7 cellular contexts compared by ENCODE assay signal in the genomic region with DNA sequence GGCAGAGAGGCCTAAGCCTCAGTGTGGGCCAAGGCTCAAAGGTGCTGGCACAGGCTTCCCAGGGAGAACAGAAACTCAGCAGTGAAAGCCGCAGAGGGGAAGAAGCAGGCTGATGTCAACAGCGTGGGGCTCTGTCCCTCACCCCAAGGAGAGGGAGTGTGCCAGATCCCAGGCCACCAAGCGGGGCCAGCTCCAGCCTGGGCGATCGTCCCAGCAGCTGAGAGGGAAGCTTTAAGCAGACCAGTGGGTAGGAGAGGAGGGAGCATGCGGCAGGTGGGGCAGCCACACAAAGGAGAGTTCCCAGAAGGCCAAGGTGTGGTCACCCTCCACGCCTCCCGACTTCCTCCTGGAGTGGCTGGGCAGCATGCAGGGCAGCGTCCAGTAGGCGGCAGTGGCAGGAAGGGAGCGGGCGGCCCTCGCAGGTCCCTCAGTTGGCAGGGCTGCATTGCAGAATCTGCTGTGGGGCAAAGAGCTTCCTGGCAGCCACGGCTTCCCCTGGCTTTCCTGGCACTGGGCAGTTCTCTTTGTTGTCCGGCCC. TPM values are rescaled to one million over a fixed set of nuclear protein-coding genes. Genes with fewer than 3 reads are reported as not detected.
DNase-seq lines count a peak whose midpoint lies in the region; ATAC-seq and TF ChIP-seq lines count a peak whose summit lies in the region.

No MANE protein-coding gene starts in this region.

- H3K36me3 Mint-ChIP-seq in activated naive CD8-positive, alpha-beta T cell treated with anti-CD3 and anti-CD28 coated beads, Interleukin-2, amount 50 U/mL, for 24 hours (ENCODE audit: low read depth), result peaks cover 39% of the 10 kb centered on the region
- peaks cover 55% of the 10 kb centered on the region for H3K36me3 Mint-ChIP-seq in activated CD4-positive, alpha-beta T cell treated with anti-CD3 and anti-CD28 coated beads for 36 hours (ENCODE audit: low read depth)

- peak in 1 of 2 donors; percentile 17 for TF ChIP-seq POLR2A in suprapubic skin (IDR thresholded peaks at IDR 0.05)

- TF ChIP-seq EP300 in suprapubic skin (IDR thresholded peaks at IDR 0.05), result no peak

- POLR2A ChIA-PET in activated CD4-positive, alpha-beta T cell treated with anti-CD3 and anti-CD28 coated beads for 36 hours (lab: Charles Lee), result interaction anchor here (0.6 to 1.2 kb wide), 2 partner anchors 12 to 529 kb away, joined by 4 to 5 read pairs; a partner anchor contains a TSS

- TF ChIP-seq CTCF in LNCaP clone FGC (IDR thresholded peaks at IDR 0.05; ENCODE audit: control insufficient read depth, extremely low read depth, insufficient read depth) (peak; percentile 90), suprapubic skin (IDR thresholded peaks at IDR 0.05) (peak; percentile 32 to 38)

- no peaks in the 10 kb centered on the region for H3K9me3 Mint-ChIP-seq in activated naive CD8-positive, alpha-beta T cell treated with anti-CD3 and anti-CD28 coated beads, Interleukin-2, amount 50 U/mL, for 24 hours
- H3K9me3 Mint-ChIP-seq in activated CD4-positive, alpha-beta T cell treated with anti-CD3 and anti-CD28 coated beads for 36 hours (ENCODE audit: low read depth), result no peaks in the 10 kb centered on the region

- no peaks in the 10 kb centered on the region for H3K9me3 ChIP-seq in suprapubic skin

- no peak for ATAC-seq in activated naive CD8-positive, alpha-beta T cell treated with anti-CD3 and anti-CD28 coated beads, Interleukin-2, amount 50 U/mL, for 24 hours
- no peak for ATAC-seq in GM18517 (IDR thresholded peaks at IDR 0.05; ENCODE audit: unreplicated experiment)
- no peak for ATAC-seq in activated CD4-positive, alpha-beta T cell treated with anti-CD3 and anti-CD28 coated beads for 36 hours

- intact Hi-C loops in activated CD4-positive, alpha-beta T cell treated with anti-CD3 and anti-CD28 coated beads for 36 hours (cut with DNase I, micrococcal nuclease), result no loop called here

- CTCF ChIA-PET in activated CD4-positive, alpha-beta T cell treated with anti-CD3 and anti-CD28 coated beads for 36 hours (lab: Charles Lee), result interaction anchor here (0.6 to 4.1 kb wide), 5 partner anchors 13 to 89 kb away, joined by 3 to 21 read pairs (median 4); a partner anchor contains a TSS

- H3K4me1 ChIP-seq in suprapubic skin, result peaks cover 75% of the 10 kb centered on the region

- peaks cover 57% of the 10 kb centered on the region for H3K4me1 Mint-ChIP-seq in activated naive CD8-positive, alpha-beta T cell treated with anti-CD3 and anti-CD28 coated beads, Interleukin-2, amount 50 U/mL, for 24 hours
- peaks cover 57% of the 10 kb centered on the region for H3K4me1 Mint-ChIP-seq in activated CD4-positive, alpha-beta T cell treated with anti-CD3 and anti-CD28 coated beads for 36 hours

- H3K36me3 ChIP-seq in suprapubic skin, result peaks cover 18% of the 10 kb centered on the region

- peak overlapping the region; percentile 72 for H3K27ac ChIP-seq in suprapubic skin

- H3K4me3 ChIP-seq in LNCaP clone FGC (ENCODE audit: low read depth, low read length), result peak overlapping the region; percentile 39
- H3K4me3 ChIP-seq in suprapubic skin, result no peak overlapping the region

- DNase-seq in LNCaP clone FGC (ENCODE audit: low read depth) (peak; percentile 91), left kidney (ENCODE audit: low read depth, low spot score) (peak; percentile 27), suprapubic skin (ENCODE audit: low spot score in 2 of 2) (peak; percentile 87), UCSD-AML1 (lab: John Stamatoyannopoulos, UW; ENCODE audit: unreplicated experiment) (no peak)
- DNase-seq in activated naive CD8-positive, alpha-beta T cell treated with anti-CD3 and anti-CD28 coated beads, Interleukin-2, amount 50 U/mL, for 24 hours, result no peak
- DNase-seq in activated CD4-positive, alpha-beta T cell treated with anti-CD3 and anti-CD28 coated beads for 36 hours, result no peak

- H3K27me3 ChIP-seq in suprapubic skin, result no peaks in the 10 kb centered on the region

- peak overlapping the region; percentile 22 for H3K27ac Mint-ChIP-seq in activated naive CD8-positive, alpha-beta T cell treated with anti-CD3 and anti-CD28 coated beads, Interleukin-2, amount 50 U/mL, for 24 hours
- no peak overlapping the region for H3K27ac Mint-ChIP-seq in activated CD4-positive, alpha-beta T cell treated with anti-CD3 and anti-CD28 coated beads for 36 hours

- H3K4me3 Mint-ChIP-seq in activated naive CD8-positive, alpha-beta T cell treated with anti-CD3 and anti-CD28 coated beads, Interleukin-2, amount 50 U/mL, for 24 hours, result no peak overlapping the region
- H3K4me3 Mint-ChIP-seq in activated CD4-positive, alpha-beta T cell treated with anti-CD3 and anti-CD28 coated beads for 36 hours, result no peak overlapping the region

- H3K27me3 Mint-ChIP-seq in activated naive CD8-positive, alpha-beta T cell treated with anti-CD3 and anti-CD28 coated beads, Interleukin-2, amount 50 U/mL, for 24 hours, result no peaks in the 10 kb centered on the region
- no peaks in the 10 kb centered on the region for H3K27me3 Mint-ChIP-seq in activated CD4-positive, alpha-beta T cell treated with anti-CD3 and anti-CD28 coated beads for 36 hours

- 32% methylated on average over 12 of the region's 15 CpGs for WGBS in suprapubic skin

RNA-seq across cellular contexts. Expression of a gene that starts 6.0 kb away (rescaled TPM):
- 100 to 1,000 TPM; 127 to 139 (median 133) TPM for total RNA-seq in suprapubic skin
- 10 to 100 TPM; 79.1 to 89.2 TPM for total RNA-seq in activated CD4-positive, alpha-beta T cell treated with anti-CD3 and anti-CD28 coated beads for 36 hours

RNA-seq across cellular contexts. Expression of a gene that starts 12.5 kb away (rescaled TPM):
- total RNA-seq in suprapubic skin, result 1 to 10 TPM; 1.0 to 9.1 (median 7.0) TPM
- 100 to 1,000 TPM; 157 to 195 TPM for total RNA-seq in activated CD4-positive, alpha-beta T cell treated with anti-CD3 and anti-CD28 coated beads for 36 hours

RNA-seq across cellular contexts. Expression of a gene that starts 12.8 kb away (rescaled TPM):
- 10 to 100 TPM; 43.9 to 78.3 (median 66.1) TPM for total RNA-seq in suprapubic skin
- total RNA-seq in activated CD4-positive, alpha-beta T cell treated with anti-CD3 and anti-CD28 coated beads for 36 hours, result 10 to 100 TPM; 26.3 to 26.7 TPM

RNA-seq across cellular contexts. Expression of a gene that starts 28.2 kb away (rescaled TPM):
- total RNA-seq in suprapubic skin, result 1 to 10 TPM in 3 of 4 donors, not detected in 1; 1.4 to 2.7 (median 2.1) TPM
- total RNA-seq in activated CD4-positive, alpha-beta T cell treated with anti-CD3 and anti-CD28 coated beads for 36 hours, result not detected

RNA-seq across cellular contexts. Expression of a gene that starts 39.7 kb away (rescaled TPM):
- total RNA-seq in suprapubic skin, result 1 to 10 TPM; 3.7 to 9.6 (median 5.5) TPM
- total RNA-seq in activated CD4-positive, alpha-beta T cell treated with anti-CD3 and anti-CD28 coated beads for 36 hours, result 100 to 1,000 TPM; 100 to 107 TPM

Comparison
In these comparisons a context has a peak if more than half of its experiments do, and no peak if none do; other contexts are left out.
1. DNase-seq: peak in LNCaP clone FGC (single experiment), left kidney (single experiment) and suprapubic skin (2 of 2); none in activated naive CD8-positive, alpha-beta T cell treated with anti-CD3 and anti-CD28 coated beads, Interleukin-2, amount 50 U/mL, for 24 hours (single experiment), UCSD-AML1 (single experiment) and activated CD4-positive, alpha-beta T cell treated with anti-CD3 and anti-CD28 coated beads for 36 hours (single experiment).
2. RNA of a gene that starts 12.5 kb away (total RNA-seq): 157 to 195 TPM in activated CD4-positive, alpha-beta T cell treated with anti-CD3 and anti-CD28 coated beads for 36 hours; 1.0 to 9.1 TPM in suprapubic skin; every median in the first group is over 10 times any median in the second.